In genomic region chr15:28714176-28714575, GRCh38 we compare ENCODE assay signal across 9 cellular contexts. TPM values are rescaled to one million over a fixed set of nuclear protein-coding genes. Genes with fewer than 3 reads are reported as not detected.
DNase-seq lines count a peak whose midpoint lies in the region; TF ChIP-seq lines count a peak whose summit lies in the region.
"Not testable (repeated sequence)": the region's sequence is repeated elsewhere in the genome, so short reads cannot be mapped to it uniquely, and the experiment has no call there.
"Had no signal": no experiment of that assay in that cellular context is flagged by ENCODE, and none has a peak within 500 bp of the region (broad histone marks: within the 10 kb centered on the region; RNA-seq: fewer than 3 reads in every experiment).

No MANE protein-coding gene starts in this region.

- peak; percentile 32 for DNase-seq in Daoy (ENCODE audit: low read depth)
- peak; percentile 25 for DNase-seq in LHCN-M2 (ENCODE audit: low read depth)
- DNase-seq in SW480 (ENCODE audit: low spot score) = peak; percentile 2
- DNase-seq in astrocyte of the spinal cord (ENCODE audit: low read depth, low spot score) = peak; percentile 14
- peak; percentile 49 for DNase-seq in islet precursor cell
- peak; percentile 7 for DNase-seq in myocyte (ENCODE audit: low read depth)

- TF ChIP-seq CTCF in astrocyte of the spinal cord (IDR thresholded peaks at IDR 0.05; ENCODE audit: low read depth, low read length) = not testable (repeated sequence)

- in situ Hi-C loops in astrocyte of the spinal cord (cut with HindIII; ENCODE audit: low sequenced_read_pairs) = not testable (repeated sequence)

- not testable (repeated sequence) for H3K4me3 ChIP-seq in astrocyte of the spinal cord (ENCODE audit: low read depth, low read length)

RNA-seq across cellular contexts. Expression of gene GOLGA8M, which starts 2.0 kb away (rescaled TPM):
- total RNA-seq in Daoy (2014; rRNA removed; shearing (Covaris generic)) = not detected in 2 replicates
- 0.29 TPM in 1 of 2 replicates, not detected in the other for total RNA-seq in LHCN-M2 (2014; rRNA removed)
- polyA plus RNA-seq in LHCN-M2 (2012) = not detected
- 0.64 TPM in 1 of 2 replicates, not detected in the other for total RNA-seq in myocyte
- 1.8 TPM for polyA plus RNA-seq in myocyte (2012)
- total RNA-seq: Caco-2, GM23248, HT1080 had no signal
